Comparison of ENCODE assay signal across 25 cellular contexts in the genomic region with DNA sequence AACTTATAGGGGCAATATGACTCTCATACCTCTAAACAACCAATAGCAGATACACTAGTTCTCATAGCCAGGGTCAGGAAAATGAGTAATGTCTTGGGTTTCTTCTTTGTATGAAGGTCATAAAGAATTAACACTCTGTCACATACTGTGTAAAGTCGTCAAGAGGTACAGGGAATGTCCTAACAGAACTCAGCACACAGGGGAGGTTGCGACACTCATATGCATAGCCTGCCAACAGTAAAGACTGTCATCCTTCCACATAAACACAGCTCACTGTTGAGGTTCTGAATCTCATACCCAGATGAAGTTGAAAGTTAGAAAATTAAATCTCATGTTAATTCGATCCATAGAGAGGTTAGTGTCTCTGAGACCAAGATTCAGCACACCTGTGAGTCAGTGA. TPM values are rescaled to one million over a fixed set of nuclear protein-coding genes. Genes with fewer than 3 reads are reported as not detected.
A peak's percentile ranks its signal among the peaks of the same experiment; 100 is the strongest.
DNase-seq lines count a peak whose midpoint lies in the region; ATAC-seq, FAIRE-seq and TF ChIP-seq lines count a peak whose summit lies in the region.
"Had no signal": no experiment of that assay in that cellular context is flagged by ENCODE, and none has a peak within 500 bp of the region (broad histone marks: within the 10 kb centered on the region; RNA-seq: fewer than 3 reads in every experiment).

No MANE protein-coding gene starts in this region.

- TF ChIP-seq RAD21 in GM12878 (IDR thresholded peaks at IDR 0.05; ENCODE audit: insufficient read depth, low read depth, low read length) = no peak

- H3K4me1 ChIP-seq in GM12878 (ENCODE audit: control insufficient read depth, insufficient read depth, low read length) = no peaks in the 10 kb centered on the region
- H3K4me1 ChIP-seq: lower lobe of right lung, spleen, upper lobe of left lung had no signal

- SMC1A ChIA-PET in GM12878 (lab: Charles Lee; ENCODE audit: uncharacterized antibody, unreplicated experiment) = no interaction called here

- no peak overlapping the region for H3K27ac ChIP-seq in GM12878 (ENCODE audit: control insufficient read depth, insufficient read depth)
- H3K27ac ChIP-seq: lower lobe of right lung, spleen, upper lobe of left lung had no signal

- no peak overlapping the region for H3K9ac ChIP-seq in GM12878 (ENCODE audit: control insufficient read depth, insufficient read depth, low read length)
- H3K9ac ChIP-seq: parathyroid adenoma, SK-N-SH had no signal

- 98% methylated on average over 3 of the region's 3 CpGs for WGBS in GM12878 (ENCODE audit: insufficient coverage, insufficient replicate concordance, low lambda C conversion rate, missing lambda C conversion rate)

- H3K9me3 ChIP-seq in GM12878 (replicated peaks; ENCODE audit: control insufficient read depth, insufficient read depth, low read length) = no peaks in the 10 kb centered on the region; the same call in 2 of the 3 replicates
- H3K9me3 ChIP-seq: lower lobe of right lung, SK-N-SH, spleen, upper lobe of left lung had no signal

- FAIRE-seq in GM12878 (lab: Jason Lieb, UNC) = no peak
- FAIRE-seq: endometrium, H54, kidney had no signal

- RAD21 ChIA-PET in GM12878 (lab: Charles Lee; ENCODE audit: unreplicated experiment) = no interaction called here

- POLR2A ChIA-PET in GM12878 (lab: Charles Lee) = no interaction called here

- TSS peak; percentile 15 for BruUV-seq in GM12878 (replicated peaks; lab: Mats Ljungman, UMichigan)

- no peak for TF ChIP-seq EP300 in GM12878 (IDR thresholded peaks at IDR 0.05; ENCODE audit: borderline replicate concordance in 1 of 2, control insufficient read depth in 1 of 2, low read depth in 2 of 2, low read length in 2 of 2)

- CTCF ChIA-PET in GM12878 (lab: Yijun Ruan, JAX) = no interaction called here

- DNase-seq in MV-4-11 (lab: John Stamatoyannopoulos, UW) (peak; percentile 60), GM12878 (ENCODE audit: low read depth, low spot score) (no peak), fibroblast of villous mesenchyme (ENCODE audit: low read depth) (peak; percentile 59), NCI-H187 treated with DMSO at 0.1 percent for 48 hours (lab: John Stamatoyannopoulos, UW) (no peak), NCI-H2081 treated with DMSO at 0.1 percent for 48 hours (lab: John Stamatoyannopoulos, UW) (no peak)
- no peak for DNase-seq in activated naive CD4-positive, alpha-beta T cell treated with Interleukin-2 at 50 U/mL for 16 hours
- DNase-seq: activated CD4-positive, alpha-beta memory T cell treated with anti-CD3 and anti-CD28 coated beads for 36 hours; activated CD4-positive, CD25-positive, alpha-beta regulatory T cell treated with anti-CD3 and anti-CD28 coated beads, Interleukin-2, amount 50 U/mL, for 72 hours; activated CD8-positive, alpha-beta memory T cell treated with anti-CD3 and anti-CD28 coated beads, Interleukin-2, amount 50 U/mL, for 48 hours; activated naive CD8-positive, alpha-beta T cell treated with anti-CD3 and anti-CD28 coated beads for 36 hours; CD8-positive, alpha-beta T cell; dermis blood vessel endothelial cell; EL; kidney; lower lobe of right lung; MM.1S; NCI-H1417 treated with DMSO at 0.1 percent for 48 hours; SK-N-SH; spleen; T-helper 17 cell; upper lobe of left lung had no signal

- no peak for TF ChIP-seq POLR2A in GM12878 (IDR thresholded peaks at IDR 0.05; ENCODE audit: low read depth, low read length)

- no peak for ATAC-seq in GM12878
- no peak for ATAC-seq in HG02642 (IDR thresholded peaks at IDR 0.05; ENCODE audit: poor library complexity, unreplicated experiment)
- ATAC-seq: CD8-positive, alpha-beta T cell; lower lobe of right lung; T-helper 17 cell had no signal

- H3K4me3 ChIP-seq in GM12878 = no peak overlapping the region
- H3K4me3 ChIP-seq in fibroblast of villous mesenchyme (ENCODE audit: low read depth, low read length) = no peak overlapping the region
- H3K4me3 ChIP-seq: lower lobe of right lung, spleen, upper lobe of left lung had no signal

- no peak overlapping the region for H2AFZ ChIP-seq in GM12878 (ENCODE audit: control insufficient read depth, low read depth, low read length)
- H2AFZ ChIP-seq: parathyroid adenoma had no signal

- peaks cover 6 to 15% of the 10 kb centered on the region in 2 experiments for H3K36me3 ChIP-seq in GM12878 (ENCODE audit: control insufficient read depth in 2 of 2, insufficient read depth in 2 of 2, low read length in 1 of 2)

- in situ Hi-C loops in GM12878 (cut with MboI) = no loop called here

- H3K4me2 ChIP-seq in GM12878 (ENCODE audit: control insufficient read depth, insufficient read depth) = no peak overlapping the region

- no peak for TF ChIP-seq CTCF in GM12878 (IDR thresholded peaks at IDR 0.05 in 2 of 3, conservative IDR thresholded peaks at IDR 0.05 in 1 of 3; ENCODE audit: control insufficient read depth in 2 of 3, extremely low read depth in 1 of 3, insufficient read depth in 1 of 3, low read depth in 3 of 3, low read length in 3 of 3)
- no peak for TF ChIP-seq CTCF in fibroblast of villous mesenchyme (IDR thresholded peaks at IDR 0.05; ENCODE audit: insufficient read depth, low read depth, low read length)

- H3K27me3 ChIP-seq in GM12878 (replicated peaks in 1 of 2; ENCODE audit: control insufficient read depth in 2 of 2, insufficient read depth in 2 of 2, low read length in 1 of 2) = no peaks in the 10 kb centered on the region
- H3K27me3 ChIP-seq: spleen, upper lobe of left lung had no signal

- no peaks in the 10 kb centered on the region for H4K20me1 ChIP-seq in GM12878 (ENCODE audit: control insufficient read depth, insufficient read depth)

- intact Hi-C loops in GM12878 (cut with micrococcal nuclease; ENCODE audit: unreplicated experiment) = no loop called here

- H3K79me2 ChIP-seq in GM12878 (ENCODE audit: control insufficient read depth, insufficient read depth, low read length) = no peaks in the 10 kb centered on the region
- H3K79me2 ChIP-seq: parathyroid adenoma had no signal

TF ChIP-seq in GM12878, 131 proteins besides CTCF, POLR2A, EP300 and RAD21 (continues in another document):
- TF ChIP-seq, protein P1, sequence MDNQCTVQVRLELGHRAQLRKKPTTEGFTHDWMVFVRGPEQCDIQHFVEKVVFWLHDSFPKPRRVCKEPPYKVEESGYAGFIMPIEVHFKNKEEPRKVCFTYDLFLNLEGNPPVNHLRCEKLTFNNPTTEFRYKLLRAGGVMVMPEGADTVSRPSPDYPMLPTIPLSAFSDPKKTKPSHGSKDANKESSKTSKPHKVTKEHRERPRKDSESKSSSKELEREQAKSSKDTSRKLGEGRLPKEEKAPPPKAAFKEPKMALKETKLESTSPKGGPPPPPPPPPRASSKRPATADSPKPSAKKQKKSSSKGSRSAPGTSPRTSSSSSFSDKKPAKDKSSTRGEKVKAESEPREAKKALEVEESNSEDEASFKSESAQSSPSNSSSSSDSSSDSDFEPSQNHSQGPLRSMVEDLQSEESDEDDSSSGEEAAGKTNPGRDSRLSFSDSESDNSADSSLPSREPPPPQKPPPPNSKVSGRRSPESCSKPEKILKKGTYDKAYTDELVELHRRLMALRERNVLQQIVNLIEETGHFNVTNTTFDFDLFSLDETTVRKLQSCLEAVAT (IDR thresholded peaks at IDR 0.05) = no peak
- TF ChIP-seq IKZF1 (conservative IDR thresholded peaks at IDR 0.05) (no peak), LARP7 (IDR thresholded peaks at IDR 0.05) (no peak), JUND (IDR thresholded peaks at IDR 0.05; ENCODE audit: low read depth, low read length) (no peak)
- TF ChIP-seq, protein P2, sequence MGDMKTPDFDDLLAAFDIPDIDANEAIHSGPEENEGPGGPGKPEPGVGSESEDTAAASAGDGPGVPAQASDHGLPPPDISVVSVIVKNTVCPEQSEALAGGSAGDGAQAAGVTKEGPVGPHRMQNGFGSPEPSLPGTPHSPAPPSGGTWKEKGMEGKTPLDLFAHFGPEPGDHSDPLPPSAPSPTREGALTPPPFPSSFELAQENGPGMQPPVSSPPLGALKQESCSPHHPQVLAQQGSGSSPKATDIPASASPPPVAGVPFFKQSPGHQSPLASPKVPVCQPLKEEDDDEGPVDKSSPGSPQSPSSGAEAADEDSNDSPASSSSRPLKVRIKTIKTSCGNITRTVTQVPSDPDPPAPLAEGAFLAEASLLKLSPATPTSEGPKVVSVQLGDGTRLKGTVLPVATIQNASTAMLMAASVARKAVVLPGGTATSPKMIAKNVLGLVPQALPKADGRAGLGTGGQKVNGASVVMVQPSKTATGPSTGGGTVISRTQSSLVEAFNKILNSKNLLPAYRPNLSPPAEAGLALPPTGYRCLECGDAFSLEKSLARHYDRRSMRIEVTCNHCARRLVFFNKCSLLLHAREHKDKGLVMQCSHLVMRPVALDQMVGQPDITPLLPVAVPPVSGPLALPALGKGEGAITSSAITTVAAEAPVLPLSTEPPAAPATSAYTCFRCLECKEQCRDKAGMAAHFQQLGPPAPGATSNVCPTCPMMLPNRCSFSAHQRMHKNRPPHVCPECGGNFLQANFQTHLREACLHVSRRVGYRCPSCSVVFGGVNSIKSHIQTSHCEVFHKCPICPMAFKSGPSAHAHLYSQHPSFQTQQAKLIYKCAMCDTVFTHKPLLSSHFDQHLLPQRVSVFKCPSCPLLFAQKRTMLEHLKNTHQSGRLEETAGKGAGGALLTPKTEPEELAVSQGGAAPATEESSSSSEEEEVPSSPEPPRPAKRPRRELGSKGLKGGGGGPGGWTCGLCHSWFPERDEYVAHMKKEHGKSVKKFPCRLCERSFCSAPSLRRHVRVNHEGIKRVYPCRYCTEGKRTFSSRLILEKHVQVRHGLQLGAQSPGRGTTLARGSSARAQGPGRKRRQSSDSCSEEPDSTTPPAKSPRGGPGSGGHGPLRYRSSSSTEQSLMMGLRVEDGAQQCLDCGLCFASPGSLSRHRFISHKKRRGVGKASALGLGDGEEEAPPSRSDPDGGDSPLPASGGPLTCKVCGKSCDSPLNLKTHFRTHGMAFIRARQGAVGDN (IDR thresholded peaks at IDR 0.05) = no peak

RNA-seq across cellular contexts. Expression of a gene that starts 34.2 kb away (rescaled TPM):
- total RNA-seq in GM12878 (2013; cell fraction: nucleolus; rRNA removed) = 71.5 and 73.7 TPM in 2 replicates
- 10.6 and 11.7 TPM in 2 replicates for total RNA-seq in GM12878 (2014; rRNA removed)
- total RNA-seq in GM12878 (2014; rRNA removed; fragmentation: Illumina TruSeq; extraction: Trizol) = 15.0 and 15.7 TPM in 2 replicates
- 7.8 and 11.9 TPM in 2 replicates for total RNA-seq in GM12878 (2021)
- polyA plus RNA-seq in GM12878 (2011; ENCODE audit: low read depth) = 4.9 TPM
- polyA plus RNA-seq in GM12878 (2011; rRNA removed) = 1.5 and 2.2 TPM in 2 replicates
- polyA plus RNA-seq in GM12878 (2011; cell fraction: cytosol; rRNA removed) = 0.93 and 0.99 TPM in 2 replicates
- polyA plus RNA-seq in GM12878 (2011; cell fraction: nucleus; rRNA removed) = 1.3 and 2.2 TPM in 2 replicates
- polyA plus RNA-seq in GM12878 (2012) = 4.1 and 5.6 TPM in 2 replicates
- 10.0 and 10.6 TPM in 2 replicates for polyA plus RNA-seq in GM12878 (2014; fragmentation: Illumina TruSeq; extraction: Trizol)
- 1 to 10 TPM; 7.8 to 8.5 TPM for polyA plus RNA-seq in GM12878 (2014; fragmentation: Nextera tagmentation; extraction: Ambion mirVana)
- polyA plus RNA-seq in GM12878 (2014; rRNA removed) = 6.1 and 8.7 TPM in 2 replicates
- 1 to 10 TPM; 8.4 to 8.5 TPM for polyA plus RNA-seq in GM12878 (2016; fragmentation: Nextera tagmentation; extraction: Ambion mirVana)
- 0.82 and 1.4 TPM in 2 replicates for polyA minus RNA-seq in GM12878 (2011; rRNA and poly(A)+ RNA removed)
- polyA minus RNA-seq in GM12878 (2011; cell fraction: cytosol; rRNA and poly(A)+ RNA removed) = 0.27 and 0.83 TPM in 2 replicates
- polyA minus RNA-seq in GM12878 (2011; cell fraction: nucleus; rRNA and poly(A)+ RNA removed) = 1.3 and 3.3 TPM in 2 replicates
- 15.5 TPM in 2 replicates for total RNA-seq in fibroblast of villous mesenchyme

Comparison
In these comparisons a context has a peak if more than half of its experiments do, and no peak if none do; other contexts are left out.
1. DNase-seq: peak in MV-4-11 (single experiment) and fibroblast of villous mesenchyme (single experiment); none in GM12878 (single experiment), activated naive CD4-positive, alpha-beta T cell treated with Interleukin-2 at 50 U/mL for 16 hours (single experiment), NCI-H187 treated with DMSO at 0.1 percent for 48 hours (single experiment) and NCI-H2081 treated with DMSO at 0.1 percent for 48 hours (single experiment).